10 cellular contexts compared by ENCODE assay signal in the genomic region with DNA sequence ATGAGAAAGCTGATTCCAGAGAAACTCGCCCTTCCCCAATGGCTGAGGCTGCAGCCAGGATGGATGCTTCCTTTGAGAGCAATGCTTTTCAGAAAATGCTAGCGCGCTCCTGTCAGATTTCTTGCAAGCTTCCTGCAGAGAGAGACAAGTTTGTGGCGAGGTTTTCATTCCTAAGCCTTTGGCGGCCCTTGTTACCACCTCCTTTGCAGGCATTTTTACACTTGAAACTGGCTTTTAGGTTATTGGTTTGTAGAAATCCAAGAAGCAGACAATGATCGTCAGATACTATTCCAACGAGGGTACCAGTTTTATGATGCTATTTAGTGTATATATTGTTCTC. TPM values are rescaled to one million over a fixed set of nuclear protein-coding genes. Genes with fewer than 3 reads are reported as not detected.
A peak's percentile ranks its signal among the peaks of the same experiment; 100 is the strongest.
DNase-seq lines count a peak whose midpoint lies in the region; ATAC-seq and TF ChIP-seq lines count a peak whose summit lies in the region.
"Had no signal": no experiment of that assay in that cellular context is flagged by ENCODE, and none has a peak within 500 bp of the region (broad histone marks: within the 10 kb centered on the region; RNA-seq: fewer than 3 reads in every experiment).

No MANE protein-coding gene starts in this region.

- H3K4me1 ChIP-seq in hepatocyte (ENCODE audit: insufficient read depth) (peaks cover 8% of the 10 kb centered on the region), smooth muscle cell (ENCODE audit: low read depth) (peaks cover 13% of the 10 kb centered on the region)

- intact Hi-C loops in activated CD4-positive, alpha-beta memory T cell treated with anti-CD3 and anti-CD28 coated beads for 36 hours (cut with micrococcal nuclease) = loop anchor here (5.0 kb wide), 1 partner anchor 437 kb away; no protein-coding TSS in a partner anchor

- POLR2A ChIA-PET in activated CD4-positive, alpha-beta memory T cell treated with anti-CD3 and anti-CD28 coated beads for 36 hours (lab: Charles Lee) = no interaction called here

- peaks cover 81% of the 10 kb centered on the region for H3K27me3 Mint-ChIP-seq in T-helper 2 cell treated with Interferon-gamma antibody and Interleukin-4, amounts not matched to agents 5 μg/mL and 100 μg/mL, for 36 hours (ENCODE audit: low read depth)
- peaks cover 71% of the 10 kb centered on the region for H3K27me3 Mint-ChIP-seq in activated CD4-positive, alpha-beta memory T cell treated with anti-CD3 and anti-CD28 coated beads for 36 hours

- peaks cover 5% of the 10 kb centered on the region for H3F3A ChIP-seq in smooth muscle cell (ENCODE audit: low read depth)

- H3K4me3 ChIP-seq in hepatocyte (peak overlapping the region; percentile 8), smooth muscle cell (peak overlapping the region; percentile 51)
- H3K4me3 ChIP-seq: mucosa of descending colon had no signal

- peak overlapping the region; percentile 95 for H3K4me2 ChIP-seq in hepatocyte
- H3K4me2 ChIP-seq in smooth muscle cell = peak overlapping the region; percentile 85

- CTCF ChIA-PET in activated CD4-positive, alpha-beta memory T cell treated with anti-CD3 and anti-CD28 coated beads for 36 hours (lab: Charles Lee) = interaction anchor here (0.7 to 8.1 kb wide), 5 partner anchors 13 to 486 kb away, joined by 3 to 130 read pairs (median 3); no protein-coding TSS in a partner anchor

- no peaks in the 10 kb centered on the region for H3K9me3 Mint-ChIP-seq in T-helper 2 cell treated with Interferon-gamma antibody and Interleukin-4, amounts not matched to agents 5 μg/mL and 100 μg/mL, for 36 hours
- no peaks in the 10 kb centered on the region for H3K9me3 Mint-ChIP-seq in activated CD4-positive, alpha-beta memory T cell treated with anti-CD3 and anti-CD28 coated beads for 36 hours

- no peak overlapping the region for H3K9ac ChIP-seq in smooth muscle cell (ENCODE audit: low read depth)

- H4K20me1 ChIP-seq in hepatocyte (ENCODE audit: insufficient read depth, poor library complexity, severe bottlenecking) (no peaks in the 10 kb centered on the region), smooth muscle cell (ENCODE audit: low read depth) (no peaks in the 10 kb centered on the region)

- ATAC-seq in HG02884 (IDR thresholded peaks at IDR 0.05; ENCODE audit: unreplicated experiment) = no peak
- ATAC-seq in HG03280 (IDR thresholded peaks at IDR 0.05; ENCODE audit: unreplicated experiment) = no peak

- no peak for TF ChIP-seq CTCF in hepatocyte (IDR thresholded peaks at IDR 0.05; ENCODE audit: poor library complexity)
- no peak for TF ChIP-seq CTCF in smooth muscle cell (IDR thresholded peaks at IDR 0.05; ENCODE audit: borderline replicate concordance, insufficient read depth, poor library complexity, severe bottlenecking)

- H3K36me3 Mint-ChIP-seq in T-helper 2 cell treated with Interferon-gamma antibody and Interleukin-4, amounts not matched to agents 5 μg/mL and 100 μg/mL, for 36 hours (ENCODE audit: low read depth) = no peaks in the 10 kb centered on the region
- no peaks in the 10 kb centered on the region for H3K36me3 Mint-ChIP-seq in activated CD4-positive, alpha-beta memory T cell treated with anti-CD3 and anti-CD28 coated beads for 36 hours

- H3K27ac ChIP-seq in hepatocyte (peak overlapping the region; percentile 9), smooth muscle cell (ENCODE audit: low read depth) (no peak overlapping the region)

- H3K4me1 Mint-ChIP-seq in T-helper 2 cell treated with Interferon-gamma antibody and Interleukin-4, amounts not matched to agents 5 μg/mL and 100 μg/mL, for 36 hours (ENCODE audit: low read depth) = peaks cover 11% of the 10 kb centered on the region
- H3K4me1 Mint-ChIP-seq in activated CD4-positive, alpha-beta memory T cell treated with anti-CD3 and anti-CD28 coated beads for 36 hours (ENCODE audit: low read depth) = peaks cover 17% of the 10 kb centered on the region

- H3K9me3 ChIP-seq in hepatocyte (ENCODE audit: low read depth) (no peaks in the 10 kb centered on the region), smooth muscle cell (replicated peaks; ENCODE audit: low read depth) (no peaks in the 10 kb centered on the region)
- H3K9me3 ChIP-seq: mucosa of descending colon had no signal

- H2AFZ ChIP-seq in hepatocyte (peak overlapping the region; percentile 84), smooth muscle cell (ENCODE audit: low read depth) (peak overlapping the region; percentile 79)

- WGBS in hepatocyte (ENCODE audit: low lambda C conversion rate, missing lambda C conversion rate) = 11% methylated on average over 7 of the region's 7 CpGs
- 16% methylated on average over 7 of the region's 7 CpGs for WGBS in smooth muscle cell (ENCODE audit: low lambda C conversion rate)

- no peaks in the 10 kb centered on the region for H3K9me2 ChIP-seq in hepatocyte (replicated peaks; ENCODE audit: insufficient read depth)

- no peak for DNase-seq in T-helper 2 cell treated with Interferon-gamma antibody and Interleukin-4, amounts not matched to agents 5 μg/mL and 100 μg/mL, for 36 hours (ENCODE audit: low spot score)
- no peak for DNase-seq in T-helper 2 cell
- DNase-seq in activated CD4-positive, alpha-beta memory T cell treated with anti-CD3 and anti-CD28 coated beads for 36 hours = no peak
- no peak for DNase-seq in hepatocyte (ENCODE audit: low spot score)
- no peak for DNase-seq in smooth muscle cell (lab: John Stamatoyannopoulos, UW; ENCODE audit: unreplicated experiment)
- no peak for DNase-seq in cerebellar cortex (ENCODE audit: low spot score)

- no peak overlapping the region for H3K27ac Mint-ChIP-seq in T-helper 2 cell treated with Interferon-gamma antibody and Interleukin-4, amounts not matched to agents 5 μg/mL and 100 μg/mL, for 36 hours
- H3K27ac Mint-ChIP-seq in activated CD4-positive, alpha-beta memory T cell treated with anti-CD3 and anti-CD28 coated beads for 36 hours = no peak overlapping the region

- H3K27me3 ChIP-seq in hepatocyte (peaks cover 81% of the 10 kb centered on the region), smooth muscle cell (ENCODE audit: low read depth) (peaks cover 80% of the 10 kb centered on the region)

- H3K36me3 ChIP-seq in hepatocyte (replicated peaks; ENCODE audit: insufficient read depth, low read depth) = no peaks in the 10 kb centered on the region
- no peaks in the 10 kb centered on the region for H3K36me3 ChIP-seq in smooth muscle cell (ENCODE audit: low read depth)

- H3K79me2 ChIP-seq in hepatocyte (no peaks in the 10 kb centered on the region), smooth muscle cell (ENCODE audit: low read depth) (no peaks in the 10 kb centered on the region)

- H3K4me3 Mint-ChIP-seq in T-helper 2 cell treated with Interferon-gamma antibody and Interleukin-4, amounts not matched to agents 5 μg/mL and 100 μg/mL, for 36 hours = peak overlapping the region; percentile 55
- H3K4me3 Mint-ChIP-seq in activated CD4-positive, alpha-beta memory T cell treated with anti-CD3 and anti-CD28 coated beads for 36 hours = peak overlapping the region; percentile 61

RNA-seq across cellular contexts. Expression of a gene that starts 1.1 kb away (rescaled TPM):
- not detected for total RNA-seq in activated CD4-positive, alpha-beta memory T cell treated with anti-CD3 and anti-CD28 coated beads for 36 hours
- 1.3 TPM in 2 replicates for total RNA-seq in hepatocyte
- 0.84 and 1.7 TPM in 2 replicates for polyA plus RNA-seq in hepatocyte
- total RNA-seq in smooth muscle cell = 0.04 TPM in 1 of 2 replicates, not detected in the other
- polyA plus RNA-seq in smooth muscle cell = 0.14 and 0.39 TPM in 2 replicates
- total RNA-seq: LHCN-M2 had no signal
